8 cellular contexts compared by ENCODE assay signal in genomic region chr3:172153335-172153861, GRCh38.
A peak's percentile ranks its signal among the peaks of the same experiment; 100 is the strongest.
DNase-seq lines count a peak whose midpoint lies in the region; ATAC-seq and TF ChIP-seq lines count a peak whose summit lies in the region.

No MANE protein-coding gene starts in this region.

- peak; percentile 53 for ATAC-seq in GM21619 (IDR thresholded peaks at IDR 0.05; ENCODE audit: unreplicated experiment)
- peak; percentile 99 for ATAC-seq in gastroesophageal sphincter
- ATAC-seq in GM21526 (IDR thresholded peaks at IDR 0.05; ENCODE audit: low FRiP score, unreplicated experiment): no peak

- H3K36me3 ChIP-seq in ACC112 (ENCODE audit: insufficient read depth, low read length): peaks cover 19% of the 10 kb centered on the region; the same call in 1 of the 2 replicates
- no peaks in the 10 kb centered on the region for H3K36me3 ChIP-seq in gastroesophageal sphincter
- peaks cover 3% of the 10 kb centered on the region for H3K36me3 ChIP-seq in osteoblast (ENCODE audit: insufficient read depth, low read length)

- TF ChIP-seq CTCF in gastroesophageal sphincter (IDR thresholded peaks at IDR 0.05) (no peak), osteoblast (IDR thresholded peaks at IDR 0.05; ENCODE audit: extremely low read depth, low read depth, low read length) (no peak)

- no peak for TF ChIP-seq EP300 in gastroesophageal sphincter (IDR thresholded peaks at IDR 0.05)

- 13 to 20% methylated on average over 5 to 7 of the region's 8 CpGs for WGBS in gastroesophageal sphincter (ENCODE audit: low coverage in 1 of 2), 2 donors

- TF ChIP-seq POLR2A in gastroesophageal sphincter (IDR thresholded peaks at IDR 0.05): peak in 1 of 2 donors; percentile 30

- H3K4me2 ChIP-seq in osteoblast (ENCODE audit: insufficient read depth, low read length): peak overlapping the region; percentile 81

- H3K27ac ChIP-seq in ACC112 (ENCODE audit: low read depth, low read length) (peak overlapping the region; percentile 94), gastroesophageal sphincter (peak overlapping the region; percentile 77 to 87 (median 85)), osteoblast (ENCODE audit: low read depth, low read length) (peak overlapping the region; percentile 98)

- H3K4me3 ChIP-seq in ACC112 (ENCODE audit: low read depth, low read length) (peak overlapping the region; percentile 10; the same call in 1 of the 2 replicates), gastroesophageal sphincter (peak overlapping the region in 1 of 2 donors; percentile 16), osteoblast (ENCODE audit: insufficient read depth, low read length) (peak overlapping the region; percentile 38)

- H3K79me2 ChIP-seq in ACC112 (ENCODE audit: control insufficient read depth, insufficient read depth, low read length, unreplicated experiment) (peaks cover 90% of the 10 kb centered on the region), osteoblast (ENCODE audit: insufficient read depth, low read length) (peaks cover 94% of the 10 kb centered on the region)

- H3K4me1 ChIP-seq in ACC112 (ENCODE audit: control insufficient read depth, insufficient read depth, low read length, unreplicated experiment): peaks cover 90% of the 10 kb centered on the region
- H3K4me1 ChIP-seq in gastroesophageal sphincter: peaks cover 5 to 66% (median 22%) of the 10 kb centered on the region in 3 donors
- peaks cover 54% of the 10 kb centered on the region for H3K4me1 ChIP-seq in osteoblast (ENCODE audit: insufficient read depth, low read length)

- peaks cover 31% of the 10 kb centered on the region for H4K20me1 ChIP-seq in osteoblast (ENCODE audit: insufficient read depth, low read length)

- no peaks in the 10 kb centered on the region for H3K9me3 ChIP-seq in gastroesophageal sphincter
- no peaks in the 10 kb centered on the region for H3K9me3 ChIP-seq in osteoblast (ENCODE audit: low read depth, low read length)

- no peak overlapping the region for H2AFZ ChIP-seq in ACC112 (ENCODE audit: low read length, unreplicated experiment)
- H2AFZ ChIP-seq in osteoblast (ENCODE audit: low read length): no peak overlapping the region

- H3K27me3 ChIP-seq in ACC112 (ENCODE audit: insufficient read depth, low read length) (no peaks in the 10 kb centered on the region), gastroesophageal sphincter (no peaks in the 10 kb centered on the region), osteoblast (ENCODE audit: insufficient read depth, low read length) (no peaks in the 10 kb centered on the region)

- peak; percentile 43 to 56 for DNase-seq in NOMO-1 (lab: John Stamatoyannopoulos, UW; ENCODE audit: unreplicated experiment in 2 of 2)
- peak; percentile 79 for DNase-seq in activated effector memory CD4-positive, alpha-beta T cell treated with anti-CD3 and anti-CD28 coated beads, Interleukin-2, amount 50 U/mL, for 16 hours
- DNase-seq in osteoblast (ENCODE audit: insufficient read length, low spot score, missing footprints): no peak
- peak; percentile 91 for DNase-seq in ureter (ENCODE audit: low spot score)
